ENCODE assay signal across 8 cellular contexts in the genomic region with DNA sequence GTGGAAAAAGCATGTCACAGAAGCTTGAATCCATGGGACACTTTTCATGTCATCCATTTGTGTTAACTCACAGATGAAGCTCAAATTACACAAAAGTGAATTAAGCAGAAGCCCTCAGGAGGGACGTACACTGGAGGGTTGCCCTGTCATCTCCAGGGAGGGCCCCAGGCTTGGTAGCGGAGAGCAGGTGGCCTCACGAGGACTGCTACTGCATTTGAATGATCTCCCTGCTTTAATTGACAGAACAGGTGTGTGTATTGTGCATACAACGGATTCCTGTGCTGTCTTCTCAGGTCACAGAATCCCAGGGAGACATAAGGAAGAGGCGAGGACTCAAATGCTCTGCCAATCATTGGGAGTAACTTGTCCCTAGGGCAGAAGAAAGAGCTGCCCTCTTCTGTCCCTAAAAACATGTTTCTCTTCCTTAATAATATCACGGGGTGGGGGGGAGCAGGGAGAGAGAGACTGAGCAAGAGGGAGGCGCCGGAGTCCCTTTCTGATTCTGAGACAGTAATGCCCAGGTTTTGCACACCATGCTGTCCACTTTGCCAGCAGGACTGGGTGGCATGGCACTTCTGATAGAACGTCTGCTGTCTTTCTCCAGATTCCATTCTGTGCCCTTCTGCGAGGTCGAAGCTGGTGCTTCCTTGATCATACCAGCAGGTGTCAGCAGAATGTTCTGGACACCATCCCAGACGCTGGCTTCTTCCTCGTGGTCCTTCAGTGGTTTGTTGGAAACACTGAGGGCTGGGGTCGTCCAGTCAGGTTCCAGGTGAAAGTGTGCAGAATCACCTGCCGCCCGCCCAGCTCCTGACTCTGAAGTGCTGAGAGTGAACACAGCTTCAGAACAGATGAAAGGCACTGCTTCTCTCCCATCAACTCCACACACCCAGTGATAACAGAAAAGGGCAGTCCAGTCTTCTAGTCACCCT. TPM values are rescaled to one million over a fixed set of nuclear protein-coding genes. Genes with fewer than 3 reads are reported as not detected.
A peak's percentile ranks its signal among the peaks of the same experiment; 100 is the strongest.
DNase-seq lines count a peak whose midpoint lies in the region; ATAC-seq and TF ChIP-seq lines count a peak whose summit lies in the region.

No MANE protein-coding gene starts in this region.

- H3K36me3 ChIP-seq in neutrophil: no peaks in the 10 kb centered on the region

- peak overlapping the region; percentile 83 for H3K27ac Mint-ChIP-seq in activated T-helper 17 cell treated with anti-CD3 and anti-CD28 coated beads, Interleukin-2, amount 50 U/mL, for 72 hours

- H3K27ac ChIP-seq in neutrophil: peak overlapping the region; percentile 34

- H3K9me3 ChIP-seq in neutrophil: no peaks in the 10 kb centered on the region

- no peaks in the 10 kb centered on the region for H3K27me3 Mint-ChIP-seq in activated T-helper 17 cell treated with anti-CD3 and anti-CD28 coated beads, Interleukin-2, amount 50 U/mL, for 72 hours

- ATAC-seq in HG02884 (IDR thresholded peaks at IDR 0.05; ENCODE audit: unreplicated experiment): peak; percentile 73
- peak; percentile 79 for ATAC-seq in activated T-helper 17 cell treated with anti-CD3 and anti-CD28 coated beads, Interleukin-2, amount 50 U/mL, for 72 hours (replicated peaks)
- no peak for ATAC-seq in GM19328 (IDR thresholded peaks at IDR 0.05; ENCODE audit: unreplicated experiment)

- no peaks in the 10 kb centered on the region for H3K36me3 Mint-ChIP-seq in activated T-helper 17 cell treated with anti-CD3 and anti-CD28 coated beads, Interleukin-2, amount 50 U/mL, for 72 hours (ENCODE audit: low read depth)

- H3K4me3 ChIP-seq in fibroblast of villous mesenchyme (ENCODE audit: low read depth, low read length): no peak overlapping the region
- peak overlapping the region in 1 of 2 experiments; percentile 0 for H3K4me3 ChIP-seq in neutrophil (ENCODE audit: low read depth in 1 of 2, low read length in 1 of 2)

- peaks cover 35 to 40% of the 10 kb centered on the region in 2 experiments for H3K4me1 ChIP-seq in neutrophil (ENCODE audit: control insufficient read depth in 1 of 2, insufficient read depth in 1 of 2, low read depth in 1 of 2, low read length in 1 of 2)

- peak; percentile 50 for DNase-seq in EL
- DNase-seq in NOMO-1 (lab: John Stamatoyannopoulos, UW; ENCODE audit: unreplicated experiment in 2 of 2): peak; percentile 27 to 61
- DNase-seq in fibroblast of villous mesenchyme (ENCODE audit: low read depth): peak; percentile 45
- DNase-seq in NCI-H524 treated with DMSO at 0.1 percent for 48 hours (lab: John Stamatoyannopoulos, UW): no peak

- TF ChIP-seq CTCF in fibroblast of villous mesenchyme (IDR thresholded peaks at IDR 0.05; ENCODE audit: insufficient read depth, low read depth, low read length) (peak; percentile 73), neutrophil (IDR thresholded peaks at IDR 0.05) (peak; percentile 81)

- H3K4me1 Mint-ChIP-seq in activated T-helper 17 cell treated with anti-CD3 and anti-CD28 coated beads, Interleukin-2, amount 50 U/mL, for 72 hours: peaks cover 23% of the 10 kb centered on the region

- H3K4me3 Mint-ChIP-seq in activated T-helper 17 cell treated with anti-CD3 and anti-CD28 coated beads, Interleukin-2, amount 50 U/mL, for 72 hours: peak overlapping the region; percentile 70

- no peaks in the 10 kb centered on the region for H3K27me3 ChIP-seq in neutrophil

- no peaks in the 10 kb centered on the region for H3K9me3 Mint-ChIP-seq in activated T-helper 17 cell treated with anti-CD3 and anti-CD28 coated beads, Interleukin-2, amount 50 U/mL, for 72 hours

RNA-seq across cellular contexts. Expression of gene RASGEF1A, which starts 26.1 kb away (rescaled TPM):
- total RNA-seq in activated T-helper 17 cell treated with anti-CD3 and anti-CD28 coated beads, Interleukin-2, amount 50 U/mL, for 72 hours: 1 to 10 TPM; 2.1 to 2.5 TPM
- total RNA-seq in fibroblast of villous mesenchyme: under 0.01 TPM in 2 replicates
